In the genomic region with DNA sequence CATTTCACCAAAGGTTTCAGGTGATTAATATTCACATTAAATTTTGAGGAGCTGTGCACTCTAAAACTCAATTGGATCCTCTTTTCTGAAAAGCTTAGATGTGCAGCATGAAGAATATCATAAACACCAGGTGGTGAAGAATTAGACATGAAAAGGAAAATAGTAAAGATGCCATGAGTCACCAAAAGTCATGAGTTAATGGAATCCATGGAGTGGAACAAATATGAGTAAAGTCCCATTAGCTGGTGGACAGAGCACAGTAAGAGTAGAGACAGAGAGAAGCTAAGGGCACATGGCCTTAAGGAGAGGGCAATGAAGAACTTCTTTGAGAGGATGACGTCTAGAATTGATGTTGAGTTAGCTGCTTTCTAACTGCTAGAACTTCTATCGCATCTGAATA, we compare ENCODE assay signal across 28 cellular contexts.
"Had no signal": no experiment of that assay in that cellular context is flagged by ENCODE, and none has a peak within 500 bp of the region (broad histone marks: within the 10 kb centered on the region; RNA-seq: fewer than 3 reads in every experiment).

No MANE protein-coding gene starts in this region.

- H3K4me3 Mint-ChIP-seq: naive thymus-derived CD4-positive, alpha-beta T cell; nephron; neural progenitor cell; stimulated activated naive CD8-positive, alpha-beta T cell treated with anti-CD3 and anti-CD28 coated beads, Interleukin-15, amount 100 ng/mL, for 72 hours had no signal

- H3K4me1 Mint-ChIP-seq: stimulated activated naive CD8-positive, alpha-beta T cell treated with anti-CD3 and anti-CD28 coated beads, Interleukin-15, amount 100 ng/mL, for 72 hours had no signal

- H3K27ac ChIP-seq: dorsolateral prefrontal cortex, foreskin keratinocyte, gastroesophageal sphincter, heart left ventricle, hepatocyte, left lung, neural progenitor cell, parathyroid adenoma, right atrium auricular region, suprapubic skin, transverse colon, upper lobe of right lung, uterus had no signal

- H3K4me2 ChIP-seq: hepatocyte, neural progenitor cell, smooth muscle cell had no signal

- H3K4me3 ChIP-seq: dorsolateral prefrontal cortex, gastroesophageal sphincter, heart left ventricle, hepatocyte, left lung, neural progenitor cell, right atrium auricular region, smooth muscle cell, suprapubic skin, transverse colon, upper lobe of right lung, uterus had no signal

- DNase-seq: dorsolateral prefrontal cortex; effector CD4-positive, alpha-beta T cell; heart left ventricle; left cardiac atrium; left lung; mesenchymal stem cell; midbrain; naive thymus-derived CD4-positive, alpha-beta T cell; stimulated activated CD4-positive, alpha-beta T cell treated with anti-CD3 and anti-CD28 coated beads, Interleukin-12 subunit alpha, Interleukin-12 subunit beta, amount 100 ng/mL, for 4 hours; stimulated activated CD4-positive, alpha-beta T cell treated with anti-CD3 and anti-CD28 coated beads, Interleukin-1b, Interleukin-23, amount 100 ng/mL, for 48 hours; stimulated activated CD4-positive, alpha-beta T cell treated with anti-CD3 and anti-CD28 coated beads, Interleukin-4, amount 100 ng/mL, for 1 hour; stimulated activated CD8-positive, alpha-beta memory T cell treated with anti-CD3 and anti-CD28 coated beads, Interleukin-4, amount 100 ng/mL, for 48 hours; stimulated activated naive CD4-positive, alpha-beta T cell; stimulated activated naive CD8-positive, alpha-beta T cell treated with anti-CD3 and anti-CD28 coated beads, Interleukin-15, amount 100 ng/mL, for 72 hours; transverse colon; upper lobe of right lung; uterus had no signal

- H3K4me1 ChIP-seq: foreskin keratinocyte, left lung, parathyroid adenoma, suprapubic skin, upper lobe of right lung, uterus had no signal

- H3K9me3 ChIP-seq: gastroesophageal sphincter, heart left ventricle, left lung, right atrium auricular region, suprapubic skin, transverse colon, upper lobe of right lung, uterus had no signal

- H3K36me3 ChIP-seq: gastroesophageal sphincter, heart left ventricle, left lung, neural progenitor cell, right atrium auricular region, suprapubic skin, transverse colon, upper lobe of right lung, uterus had no signal

- H3K27ac Mint-ChIP-seq: naive thymus-derived CD4-positive, alpha-beta T cell; nephron; neural progenitor cell; progenitor cell of endocrine pancreas; stimulated activated naive CD8-positive, alpha-beta T cell treated with anti-CD3 and anti-CD28 coated beads, Interleukin-15, amount 100 ng/mL, for 72 hours had no signal

- H3K27me3 Mint-ChIP-seq: progenitor cell of endocrine pancreas; stimulated activated naive CD8-positive, alpha-beta T cell treated with anti-CD3 and anti-CD28 coated beads, Interleukin-15, amount 100 ng/mL, for 72 hours had no signal

- H3K9me3 Mint-ChIP-seq: nephron; neural progenitor cell; stimulated activated naive CD8-positive, alpha-beta T cell treated with anti-CD3 and anti-CD28 coated beads, Interleukin-15, amount 100 ng/mL, for 72 hours had no signal

- H3K36me3 Mint-ChIP-seq: naive thymus-derived CD4-positive, alpha-beta T cell; neural progenitor cell had no signal

- H2AFZ ChIP-seq: hepatocyte, neural progenitor cell, parathyroid adenoma had no signal

- ATAC-seq: foreskin keratinocyte; gastroesophageal sphincter; heart left ventricle; left cardiac atrium; left lung; naive thymus-derived CD4-positive, alpha-beta T cell; sciatic nerve; stimulated activated naive CD8-positive, alpha-beta T cell treated with anti-CD3 and anti-CD28 coated beads, Interleukin-15, amount 100 ng/mL, for 72 hours; upper lobe of right lung had no signal

- H3K27me3 ChIP-seq: foreskin keratinocyte, gastroesophageal sphincter, heart left ventricle, hepatocyte, left lung, neural progenitor cell, right atrium auricular region, suprapubic skin, transverse colon, upper lobe of right lung, uterus had no signal

- H3K9ac ChIP-seq: neural progenitor cell, parathyroid adenoma had no signal
